Comparison of ENCODE assay signal across 1 cellular context in the genomic region with DNA sequence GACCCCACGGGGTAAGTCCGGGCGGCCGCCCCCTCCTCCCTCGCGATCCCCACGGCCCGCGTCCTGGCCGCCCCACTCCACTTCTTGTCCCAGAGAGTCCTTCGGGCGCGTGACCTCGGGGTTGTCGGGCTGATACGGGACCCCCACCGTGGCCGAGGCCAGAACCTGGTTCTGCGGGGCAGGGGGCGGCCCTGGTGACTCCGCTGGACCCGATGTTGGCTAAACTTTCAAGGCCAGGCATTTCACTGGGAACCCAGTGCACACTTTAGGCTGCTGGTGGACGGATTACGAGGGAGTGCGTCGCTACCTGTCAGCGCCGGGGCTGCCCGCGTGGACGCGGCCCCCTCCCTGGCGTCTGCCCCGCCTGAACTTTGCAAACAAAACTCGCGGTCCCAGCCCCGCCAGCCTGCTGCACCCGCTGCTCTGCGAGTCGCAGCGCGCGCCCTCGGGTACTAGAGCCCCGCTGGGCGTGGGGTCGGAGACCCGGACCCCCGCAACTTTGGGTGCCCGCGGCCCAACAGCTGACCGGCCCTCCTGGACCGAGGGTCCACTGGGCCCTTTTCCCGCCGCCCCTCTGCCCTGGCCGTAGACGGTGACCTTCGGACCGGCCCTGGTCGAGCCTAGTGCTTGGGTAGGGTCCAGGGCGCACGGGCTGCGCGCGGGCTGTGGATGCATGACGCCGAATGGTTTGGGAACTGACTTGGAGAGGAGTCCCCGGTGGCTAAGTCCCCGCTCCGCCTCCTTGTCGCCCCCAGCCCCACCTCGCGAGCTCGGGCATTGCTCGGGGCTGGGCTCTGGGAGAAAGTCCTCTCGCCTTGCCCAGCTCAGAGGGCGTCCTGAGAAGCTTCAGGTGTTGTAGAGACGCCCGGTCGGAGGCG.
TF ChIP-seq lines count a peak whose summit lies in the region.

No MANE protein-coding gene starts in this region.

TF ChIP-seq in HepG2, 621 proteins besides CTCF, POLR2A, EP300 and RAD21 (continued from another document and continues in another):
- TF ChIP-seq IRF9 (CRISPR knock-in tag; IDR thresholded peaks at IDR 0.05; ENCODE audit: borderline replicate concordance) (no peak; the same call in 1 of the 2 replicates), ZNF362 (CRISPR knock-in tag; IDR thresholded peaks at IDR 0.05; ENCODE audit: borderline replicate concordance) (no peak), CBX2 (IDR thresholded peaks at IDR 0.05; ENCODE audit: low read depth, low read length) (no peak), CBX2 (CRISPR knock-in tag; IDR thresholded peaks at IDR 0.05; ENCODE audit: low read depth) (0 out of 2 replicates have a peak, but pooled peaks have one; percentile 53), KAT7 (CRISPR knock-in tag; IDR thresholded peaks at IDR 0.05; ENCODE audit: borderline replicate concordance) (peak; percentile 91), ZNF737 (CRISPR knock-in tag; IDR thresholded peaks at IDR 0.05; ENCODE audit: borderline replicate concordance) (0 out of 2 replicates have a peak, but pooled peaks have one; percentile 26), ZNF251 (CRISPR knock-in tag; IDR thresholded peaks at IDR 0.05) (no peak), TGIF2 (CRISPR knock-in tag; IDR thresholded peaks at IDR 0.05) (no peak), MIXL1 (CRISPR knock-in tag; IDR thresholded peaks at IDR 0.05) (no peak), AHR (CRISPR knock-in tag; IDR thresholded peaks at IDR 0.05) (no peak; the same call in 1 of the 2 replicates), MTF2 (CRISPR knock-in tag; IDR thresholded peaks at IDR 0.05; ENCODE audit: borderline replicate concordance) (peak; percentile 88), ZNF792 (CRISPR knock-in tag; IDR thresholded peaks at IDR 0.05) (0 out of 2 replicates have a peak, but pooled peaks have one; percentile 36), ZBTB8A (CRISPR knock-in tag; IDR thresholded peaks at IDR 0.05; ENCODE audit: borderline replicate concordance, low read depth) (no peak), RORA (CRISPR knock-in tag; IDR thresholded peaks at IDR 0.05) (no peak), GATAD1 (CRISPR knock-in tag; IDR thresholded peaks at IDR 0.05) (peak; percentile 20; the same call in 1 of the 2 replicates), EHMT2 (IDR thresholded peaks at IDR 0.05; ENCODE audit: borderline replicate concordance, low read depth, low read length) (no peak), TAF1 (CRISPR knock-in tag; IDR thresholded peaks at IDR 0.05) (peak; percentile 75), MYNN (CRISPR knock-in tag; IDR thresholded peaks at IDR 0.05; ENCODE audit: low read depth) (no peak), ZMYM3 (CRISPR knock-in tag; IDR thresholded peaks at IDR 0.05) (peak; percentile 34; the same call in 1 of the 2 replicates), ZHX1 (CRISPR knock-in tag; IDR thresholded peaks at IDR 0.05; ENCODE audit: low read depth) (0 out of 2 replicates have a peak, but pooled peaks have one; percentile 65), HHEX (CRISPR knock-in tag; IDR thresholded peaks at IDR 0.05) (no peak), RNF2 (conservative IDR thresholded peaks at IDR 0.05; ENCODE audit: low read depth) (0 out of 2 replicates have a peak, but pooled peaks have one; percentile 22), ZNF33B (CRISPR knock-in tag; IDR thresholded peaks at IDR 0.05) (no peak; the same call in 1 of the 2 replicates), HNRNPUL1 (IDR thresholded peaks at IDR 0.05; ENCODE audit: low read depth, low read length) (no peak), STAG1 (CRISPR knock-in tag; IDR thresholded peaks at IDR 0.05) (peak; percentile 11; the same call in 1 of the 2 replicates), ZNF772 (CRISPR knock-in tag; IDR thresholded peaks at IDR 0.05) (peak; percentile 55; the same call in 1 of the 2 replicates), FOXO1 (CRISPR knock-in tag; IDR thresholded peaks at IDR 0.05) (0 out of 2 replicates have a peak, but pooled peaks have one; percentile 40), ERF (CRISPR knock-in tag; IDR thresholded peaks at IDR 0.05) (no peak)
- TF ChIP-seq, protein P1, sequence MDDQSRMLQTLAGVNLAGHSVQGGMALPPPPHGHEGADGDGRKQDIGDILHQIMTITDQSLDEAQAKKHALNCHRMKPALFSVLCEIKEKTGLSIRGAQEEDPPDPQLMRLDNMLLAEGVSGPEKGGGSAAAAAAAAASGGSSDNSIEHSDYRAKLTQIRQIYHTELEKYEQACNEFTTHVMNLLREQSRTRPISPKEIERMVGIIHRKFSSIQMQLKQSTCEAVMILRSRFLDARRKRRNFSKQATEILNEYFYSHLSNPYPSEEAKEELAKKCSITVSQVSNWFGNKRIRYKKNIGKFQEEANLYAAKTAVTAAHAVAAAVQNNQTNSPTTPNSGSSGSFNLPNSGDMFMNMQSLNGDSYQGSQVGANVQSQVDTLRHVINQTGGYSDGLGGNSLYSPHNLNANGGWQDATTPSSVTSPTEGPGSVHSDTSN (CRISPR knock-in tag; IDR thresholded peaks at IDR 0.05; ENCODE audit: borderline replicate concordance) = no peak
- TF ChIP-seq, protein P2, sequence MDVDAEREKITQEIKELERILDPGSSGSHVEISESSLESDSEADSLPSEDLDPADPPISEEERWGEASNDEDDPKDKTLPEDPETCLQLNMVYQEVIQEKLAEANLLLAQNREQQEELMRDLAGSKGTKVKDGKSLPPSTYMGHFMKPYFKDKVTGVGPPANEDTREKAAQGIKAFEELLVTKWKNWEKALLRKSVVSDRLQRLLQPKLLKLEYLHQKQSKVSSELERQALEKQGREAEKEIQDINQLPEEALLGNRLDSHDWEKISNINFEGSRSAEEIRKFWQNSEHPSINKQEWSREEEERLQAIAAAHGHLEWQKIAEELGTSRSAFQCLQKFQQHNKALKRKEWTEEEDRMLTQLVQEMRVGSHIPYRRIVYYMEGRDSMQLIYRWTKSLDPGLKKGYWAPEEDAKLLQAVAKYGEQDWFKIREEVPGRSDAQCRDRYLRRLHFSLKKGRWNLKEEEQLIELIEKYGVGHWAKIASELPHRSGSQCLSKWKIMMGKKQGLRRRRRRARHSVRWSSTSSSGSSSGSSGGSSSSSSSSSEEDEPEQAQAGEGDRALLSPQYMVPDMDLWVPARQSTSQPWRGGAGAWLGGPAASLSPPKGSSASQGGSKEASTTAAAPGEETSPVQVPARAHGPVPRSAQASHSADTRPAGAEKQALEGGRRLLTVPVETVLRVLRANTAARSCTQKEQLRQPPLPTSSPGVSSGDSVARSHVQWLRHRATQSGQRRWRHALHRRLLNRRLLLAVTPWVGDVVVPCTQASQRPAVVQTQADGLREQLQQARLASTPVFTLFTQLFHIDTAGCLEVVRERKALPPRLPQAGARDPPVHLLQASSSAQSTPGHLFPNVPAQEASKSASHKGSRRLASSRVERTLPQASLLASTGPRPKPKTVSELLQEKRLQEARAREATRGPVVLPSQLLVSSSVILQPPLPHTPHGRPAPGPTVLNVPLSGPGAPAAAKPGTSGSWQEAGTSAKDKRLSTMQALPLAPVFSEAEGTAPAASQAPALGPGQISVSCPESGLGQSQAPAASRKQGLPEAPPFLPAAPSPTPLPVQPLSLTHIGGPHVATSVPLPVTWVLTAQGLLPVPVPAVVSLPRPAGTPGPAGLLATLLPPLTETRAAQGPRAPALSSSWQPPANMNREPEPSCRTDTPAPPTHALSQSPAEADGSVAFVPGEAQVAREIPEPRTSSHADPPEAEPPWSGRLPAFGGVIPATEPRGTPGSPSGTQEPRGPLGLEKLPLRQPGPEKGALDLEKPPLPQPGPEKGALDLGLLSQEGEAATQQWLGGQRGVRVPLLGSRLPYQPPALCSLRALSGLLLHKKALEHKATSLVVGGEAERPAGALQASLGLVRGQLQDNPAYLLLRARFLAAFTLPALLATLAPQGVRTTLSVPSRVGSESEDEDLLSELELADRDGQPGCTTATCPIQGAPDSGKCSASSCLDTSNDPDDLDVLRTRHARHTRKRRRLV (CRISPR knock-in tag; IDR thresholded peaks at IDR 0.05) = peak; percentile 80; the same call in 1 of the 2 replicates
- TF ChIP-seq, protein P3, sequence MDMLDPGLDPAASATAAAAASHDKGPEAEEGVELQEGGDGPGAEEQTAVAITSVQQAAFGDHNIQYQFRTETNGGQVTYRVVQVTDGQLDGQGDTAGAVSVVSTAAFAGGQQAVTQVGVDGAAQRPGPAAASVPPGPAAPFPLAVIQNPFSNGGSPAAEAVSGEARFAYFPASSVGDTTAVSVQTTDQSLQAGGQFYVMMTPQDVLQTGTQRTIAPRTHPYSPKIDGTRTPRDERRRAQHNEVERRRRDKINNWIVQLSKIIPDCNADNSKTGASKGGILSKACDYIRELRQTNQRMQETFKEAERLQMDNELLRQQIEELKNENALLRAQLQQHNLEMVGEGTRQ (IDR thresholded peaks at IDR 0.05; ENCODE audit: low read depth, low read length) = no peak
- TF ChIP-seq, protein P3 (CRISPR knock-in tag; IDR thresholded peaks at IDR 0.05; ENCODE audit: borderline replicate concordance) = no peak
- TF ChIP-seq, protein P4, sequence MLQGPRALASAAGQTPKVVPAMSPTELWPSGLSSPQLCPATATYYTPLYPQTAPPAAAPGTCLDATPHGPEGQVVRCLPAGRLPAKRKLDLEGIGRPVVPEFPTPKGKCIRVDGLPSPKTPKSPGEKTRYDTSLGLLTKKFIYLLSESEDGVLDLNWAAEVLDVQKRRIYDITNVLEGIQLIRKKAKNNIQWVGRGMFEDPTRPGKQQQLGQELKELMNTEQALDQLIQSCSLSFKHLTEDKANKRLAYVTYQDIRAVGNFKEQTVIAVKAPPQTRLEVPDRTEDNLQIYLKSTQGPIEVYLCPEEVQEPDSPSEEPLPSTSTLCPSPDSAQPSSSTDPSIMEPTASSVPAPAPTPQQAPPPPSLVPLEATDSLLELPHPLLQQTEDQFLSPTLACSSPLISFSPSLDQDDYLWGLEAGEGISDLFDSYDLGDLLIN (CRISPR knock-in tag; IDR thresholded peaks at IDR 0.05; ENCODE audit: borderline replicate concordance) = no peak; the same call in 1 of the 2 replicates
